24 cellular contexts compared by ENCODE assay signal in the genomic region with DNA sequence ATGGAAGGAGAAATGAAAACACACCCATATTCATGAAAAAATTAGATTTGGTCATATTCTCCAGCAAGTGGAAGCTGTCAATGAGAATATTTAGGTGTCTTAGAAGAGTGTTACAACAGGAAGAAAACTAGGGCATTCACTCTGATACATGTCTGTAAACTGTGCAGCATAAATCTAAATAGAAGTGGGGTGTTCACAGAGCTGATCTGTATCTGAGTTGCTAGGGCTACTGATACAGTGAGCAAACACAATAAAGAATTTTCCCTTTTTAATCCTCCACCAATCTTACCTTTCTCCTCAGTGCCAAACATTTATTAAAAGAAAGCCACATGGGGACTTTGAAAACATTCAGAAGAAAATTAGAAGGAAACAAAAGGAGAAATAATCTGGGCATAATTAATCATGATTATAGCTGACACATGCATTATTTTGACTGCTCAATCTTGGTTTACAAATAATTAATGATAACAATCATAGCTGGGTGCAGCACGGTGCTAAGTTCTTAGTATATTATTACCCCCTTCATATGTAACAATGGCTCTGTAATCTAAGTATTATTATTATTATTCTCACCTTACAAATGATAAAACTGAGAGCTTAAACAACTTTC.
DNase-seq lines count a peak whose midpoint lies in the region; ATAC-seq, FAIRE-seq and TF ChIP-seq lines count a peak whose summit lies in the region.
"Had no signal": no experiment of that assay in that cellular context is flagged by ENCODE, and none has a peak within 500 bp of the region (broad histone marks: within the 10 kb centered on the region; RNA-seq: fewer than 3 reads in every experiment).

No MANE protein-coding gene starts in this region.

- H2BK120ac ChIP-seq in neuronal stem cell (ENCODE audit: low read depth, low read length): no peak overlapping the region

- no peak overlapping the region for H4K8ac ChIP-seq in neuronal stem cell (ENCODE audit: low read depth, low read length)

- H3K4me3 Mint-ChIP-seq in type B pancreatic cell: peak overlapping the region; percentile 45
- H3K4me3 Mint-ChIP-seq: CD4-positive, alpha-beta T cell had no signal

- no peaks in the 10 kb centered on the region for H4K20me1 ChIP-seq in HepG2 (ENCODE audit: insufficient read depth, low read length)
- H4K20me1 ChIP-seq: BLaER1 had no signal

- CTCF ChIA-PET in HepG2 (lab: Yijun Ruan, JAX; ENCODE audit: low intra/inter-chr PET ratio, low total read pairs): no interaction called here

- no peak overlapping the region for H2AK5ac ChIP-seq in neuronal stem cell (ENCODE audit: low read depth, low read length)

- TF ChIP-seq EP300 in HepG2 (IDR thresholded peaks at IDR 0.05; ENCODE audit: low read depth in 2 of 2, low read length in 2 of 2) (no peak), HepG2 (CRISPR knock-in tag; IDR thresholded peaks at IDR 0.05; ENCODE audit: borderline replicate concordance) (no peak)

- no peak overlapping the region for H3K4ac ChIP-seq in neuronal stem cell (ENCODE audit: low read length)

- H2BK15ac ChIP-seq in neuronal stem cell (ENCODE audit: low read length): no peak overlapping the region

- H3K14ac ChIP-seq in neuronal stem cell (ENCODE audit: low read length): no peak overlapping the region

- no peak overlapping the region for H3K18ac ChIP-seq in neuronal stem cell (ENCODE audit: low read length)

- FAIRE-seq in HepG2 (lab: Jason Lieb, UNC) (no peak), endometrium (lab: Jason Lieb, UNC) (peak; percentile 73)
- FAIRE-seq: G401.6, GM12892 had no signal

- ATAC-seq in HepG2 (no peak), right lobe of liver (no peak)
- ATAC-seq: HCT116 had no signal

- no peak overlapping the region for H4K91ac ChIP-seq in neuronal stem cell (ENCODE audit: low read depth, low read length, poor library complexity)

- H3K9ac ChIP-seq in HepG2 (ENCODE audit: insufficient read depth, low read depth, low read length) (no peak overlapping the region), neuronal stem cell (ENCODE audit: low read depth, low read length, poor library complexity) (no peak overlapping the region)
- H3K9ac ChIP-seq: BLaER1 had no signal

- H3K9me3 ChIP-seq in HepG2 (ENCODE audit: low read length) (no peaks in the 10 kb centered on the region), right lobe of liver (no peaks in the 10 kb centered on the region), neuronal stem cell (replicated peaks in 1 of 2; ENCODE audit: control insufficient read depth in 2 of 2, insufficient read depth in 1 of 2, low read depth in 1 of 2, low read length in 2 of 2) (no peaks in the 10 kb centered on the region)
- H3K9me3 ChIP-seq: BLaER1, Caco-2 had no signal

- no peak overlapping the region for H2BK5ac ChIP-seq in neuronal stem cell (ENCODE audit: low read length)

- H3K23ac ChIP-seq in neuronal stem cell (ENCODE audit: low read depth, low read length, poor library complexity): no peak overlapping the region

- BruUV-seq in HepG2 (replicated peaks; lab: Mats Ljungman, UMichigan): no TSS peak

- H3K27me3 ChIP-seq in HepG2 (ENCODE audit: control insufficient read depth in 1 of 2, insufficient read depth in 2 of 2, low read length in 2 of 2) (no peaks in the 10 kb centered on the region; a peak in 1 of 5 replicates), right lobe of liver (no peaks in the 10 kb centered on the region), neuronal stem cell (ENCODE audit: control insufficient read depth in 3 of 3, insufficient read depth in 3 of 3, low read depth in 1 of 3, low read length in 3 of 3) (no peaks in the 10 kb centered on the region)
- H3K27me3 ChIP-seq: BLaER1 had no signal

- H3K36me3 ChIP-seq in HepG2 (replicated peaks in 1 of 2; ENCODE audit: control insufficient read depth in 1 of 2, insufficient read depth in 2 of 2, low read length in 2 of 2): no peaks in the 10 kb centered on the region
- H3K36me3 ChIP-seq in right lobe of liver: no peaks in the 10 kb centered on the region
- H3K36me3 ChIP-seq in neuronal stem cell (replicated peaks in 1 of 2; ENCODE audit: control insufficient read depth in 2 of 2, insufficient read depth in 2 of 2, low read length in 2 of 2): no peaks in the 10 kb centered on the region
- H3K36me3 ChIP-seq: BLaER1 had no signal

- H3K9me3 Mint-ChIP-seq in type B pancreatic cell: peaks cover 12% of the 10 kb centered on the region

- POLR2A ChIA-PET in HepG2 (lab: Yijun Ruan, JAX): no interaction called here

- peak overlapping the region; percentile 43 for H3K27ac Mint-ChIP-seq in type B pancreatic cell
- H3K27ac Mint-ChIP-seq: CD4-positive, alpha-beta T cell had no signal

- H3K79me1 ChIP-seq in neuronal stem cell (ENCODE audit: low read depth, low read length): no peaks in the 10 kb centered on the region

- TF ChIP-seq RAD21 in HepG2 (CRISPR knock-in tag; IDR thresholded peaks at IDR 0.05): no peak

- no peak for TF ChIP-seq POLR2A in HepG2 (IDR thresholded peaks at IDR 0.05; ENCODE audit: insufficient read depth in 1 of 2, low read depth in 2 of 2, low read length in 2 of 2)
- no peak for TF ChIP-seq POLR2A in right lobe of liver (IDR thresholded peaks at IDR 0.05)

- H3K4me1 Mint-ChIP-seq in type B pancreatic cell (ENCODE audit: unreplicated experiment): peaks cover 35% of the 10 kb centered on the region

- 0% methylated on average over 1 of the region's 1 CpG for WGBS in HepG2 (ENCODE audit: low lambda C conversion rate)
- 56% methylated on average over 1 of the region's 1 CpG for whole genome bisulfite sequencing in right lobe of liver (ENCODE audit: insufficient coverage, low coverage, low lambda C conversion rate, missing lambda C conversion rate)
- no CpG with 5 or more reads among the region's 1 CpG for WGBS in neuronal stem cell (ENCODE audit: extremely low coverage in 2 of 2, insufficient read length in 2 of 2, insufficient replicate concordance in 1 of 2), 2 donors

- no peak overlapping the region for H3K4me3 ChIP-seq in HepG2 (replicated peaks in 1 of 3; ENCODE audit: insufficient read depth in 1 of 3, low read depth in 2 of 3, low read length in 3 of 3)
- no peak overlapping the region for H3K4me3 ChIP-seq in right lobe of liver
- H3K4me3 ChIP-seq in neuronal stem cell (ENCODE audit: low read length in 2 of 2): no peak overlapping the region
- H3K4me3 ChIP-seq: BLaER1 had no signal

- no peak overlapping the region for H3K27ac ChIP-seq in HepG2 (ENCODE audit: extremely low read length, insufficient read depth, low read length)
- H3K27ac ChIP-seq in right lobe of liver: no peak overlapping the region
- no peak overlapping the region for H3K27ac ChIP-seq in neuronal stem cell (replicated peaks; ENCODE audit: low read length)
- H3K27ac ChIP-seq: BLaER1 had no signal

- H3K36me3 Mint-ChIP-seq in type B pancreatic cell: peaks cover 3% of the 10 kb centered on the region

- H2AFZ ChIP-seq in HepG2 (ENCODE audit: low read length): no peak overlapping the region
- H2AFZ ChIP-seq in neuronal stem cell (ENCODE audit: low read length): no peak overlapping the region

- H3K79me2 ChIP-seq in HepG2 (ENCODE audit: insufficient read depth, low read length): no peaks in the 10 kb centered on the region

- intact Hi-C loops in HepG2 (cut with micrococcal nuclease; ENCODE audit: unreplicated experiment) (no loop called here), right lobe of liver (cut with DNase I) (no loop called here)

- TF ChIP-seq CTCF in HepG2 (CRISPR knock-in tag; IDR thresholded peaks at IDR 0.05) (no peak), right lobe of liver (IDR thresholded peaks at IDR 0.05) (no peak), type B pancreatic cell (conservative IDR thresholded peaks at IDR 0.05) (no peak)

- DNase-seq in HepG2 (ENCODE audit: low spot score) (no peak), right lobe of liver (no peak), NCI-H774 (lab: John Stamatoyannopoulos, UW) (peak; percentile 46), type B pancreatic cell (ENCODE audit: extremely low spot score, unreplicated experiment) (no peak), NCI-H345 (lab: John Stamatoyannopoulos, UW) (no peak), EL (no peak), neuronal stem cell (ENCODE audit: low spot score) (no peak)
- DNase-seq: ACHN; Caco-2; CD4-positive, alpha-beta T cell; DMS 273 treated with DMSO at 0.1 percent for 48 hours; GOT3; KBM-7; NCI-H1092 treated with DMSO at 0.1 percent for 48 hours; NCI-H1694 treated with DMSO at 0.1 percent for 48 hours; NCI-H2081 treated with DMSO at 0.1 percent for 48 hours; NCI-H510A; OCI-M1; T-helper 2 cell had no signal

- H3K4me2 ChIP-seq in HepG2 (ENCODE audit: low read depth, low read length): no peak overlapping the region
- H3K4me2 ChIP-seq in neuronal stem cell (ENCODE audit: insufficient read depth, low read length, poor library complexity, severe bottlenecking): no peak overlapping the region
- H3K4me2 ChIP-seq: BLaER1 had no signal

- no peaks in the 10 kb centered on the region for H3K4me1 ChIP-seq in HepG2 (ENCODE audit: insufficient read depth, low read length)
- no peaks in the 10 kb centered on the region for H3K4me1 ChIP-seq in right lobe of liver
- no peaks in the 10 kb centered on the region for H3K4me1 ChIP-seq in neuronal stem cell (ENCODE audit: control insufficient read depth in 2 of 2, insufficient read depth in 1 of 2, low read depth in 1 of 2, low read length in 2 of 2)
- H3K4me1 ChIP-seq: BLaER1, Caco-2 had no signal

- H3K27me3 Mint-ChIP-seq in type B pancreatic cell: no peaks in the 10 kb centered on the region

- no peak overlapping the region for H2BK12ac ChIP-seq in neuronal stem cell (ENCODE audit: low read length)

- in situ Hi-C loops in HepG2 (cut with HindIII; ENCODE audit: extremely low pct_ligation_motif_present, low pct_unique_long_range_greater_than_20kb): loop anchor here (25.0 kb wide), 1 partner anchor 400 kb away; no protein-coding TSS in a partner anchor

TF ChIP-seq in HepG2, 621 proteins besides CTCF, POLR2A, EP300 and RAD21:
- TF ChIP-seq MAFK (conservative IDR thresholded peaks at IDR 0.05 in 1 of 2, IDR thresholded peaks at IDR 0.05 in 1 of 2; ENCODE audit: low read length in 2 of 2): peak; percentile 57 to 83; a peak in 3 of 4 replicates
- TF ChIP-seq, protein P1, sequence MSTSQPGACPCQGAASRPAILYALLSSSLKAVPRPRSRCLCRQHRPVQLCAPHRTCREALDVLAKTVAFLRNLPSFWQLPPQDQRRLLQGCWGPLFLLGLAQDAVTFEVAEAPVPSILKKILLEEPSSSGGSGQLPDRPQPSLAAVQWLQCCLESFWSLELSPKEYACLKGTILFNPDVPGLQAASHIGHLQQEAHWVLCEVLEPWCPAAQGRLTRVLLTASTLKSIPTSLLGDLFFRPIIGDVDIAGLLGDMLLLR (CRISPR knock-in tag; IDR thresholded peaks at IDR 0.05): no peak
- TF ChIP-seq MAFF (IDR thresholded peaks at IDR 0.05; ENCODE audit: low read depth, low read length): peak; percentile 73
TF ChIP-seq in HepG2: peak in this region for 2.
